Comparison of ENCODE assay signal across 30 cellular contexts in genomic region chr7:117971581-117972244, GRCh38.
"Had no signal": no experiment of that assay in that cellular context is flagged by ENCODE, and none has a peak within 500 bp of the region (broad histone marks: within the 10 kb centered on the region; RNA-seq: fewer than 3 reads in every experiment).

No MANE protein-coding gene starts in this region.

- H3K27ac ChIP-seq: left lung, lower lobe of right lung, pancreas, prostate gland, skin epidermis, stomach, thoracic aorta, tibial artery, upper lobe of right lung had no signal

- H3K36me3 ChIP-seq: left lung, lower lobe of right lung, pancreas, prostate gland, stomach, thoracic aorta, tibial artery, upper lobe of right lung had no signal

- DNase-seq: hypothalamus; immature natural killer cell; kidney; left colon; left lung; lower lobe of right lung; mammary epithelial cell; midbrain; mucosa of descending colon; naive thymus-derived CD4-positive, alpha-beta T cell; nucleus accumbens; pancreas; posterior cingulate gyrus; retina; stimulated activated CD4-positive, alpha-beta T cell treated with anti-CD3 and anti-CD28 coated beads, Interleukin-12 subunit alpha, Interleukin-12 subunit beta, amount 100 ng/mL, for 4 hours; stimulated activated CD4-positive, alpha-beta T cell treated with anti-CD3 and anti-CD28 coated beads, Interleukin-15, amount 100 ng/mL, for 24 hours; stimulated activated CD4-positive, alpha-beta T cell treated with anti-CD3 and anti-CD28 coated beads, Interleukin-2, amount 100 ng/mL, for 24 hours; stimulated activated CD4-positive, alpha-beta T cell treated with anti-CD3 and anti-CD28 coated beads, Interleukin-4, amount 100 ng/mL, for 1 hour; stimulated activated naive B cell treated with anti-CD40 and anti-IgM and Interleukin-4, amounts not matched to agents 10 μg/mL and 1 μg/mL and 100 μg/mL, for 72 hours; stimulated activated naive CD8-positive, alpha-beta T cell treated with anti-CD3 and anti-CD28 coated beads, Interleukin-15, Interleukin-2, amounts not matched to agents 100 U/mL and 50 U/mL, for 24 hours; stomach; trophoblast cell; upper lobe of right lung had no signal

- H3K4me1 ChIP-seq: lower lobe of right lung, pancreas, prostate gland, stomach, upper lobe of right lung had no signal

- H3K27me3 ChIP-seq: left lung, pancreas, stomach, tibial artery, upper lobe of right lung had no signal

- ATAC-seq: left colon; left lung; lower lobe of right lung; mucosa of descending colon; naive thymus-derived CD4-positive, alpha-beta T cell; natural killer cell treated with Interleukin-12 subunit alpha and Interleukin-12 subunit beta and Interleukin-15 and Interleukin-18, amount 100 ng/mL, for 72 hours; stimulated activated naive B cell treated with anti-CD40 and anti-IgM and Interleukin-4, amounts not matched to agents 10 μg/mL and 1 μg/mL and 100 μg/mL, for 72 hours; stimulated activated naive CD8-positive, alpha-beta T cell treated with anti-CD3 and anti-CD28 coated beads, Interleukin-15, Interleukin-2, amounts not matched to agents 100 U/mL and 50 U/mL, for 24 hours; upper lobe of right lung had no signal

- H3K4me3 ChIP-seq: left lung, lower lobe of right lung, mucosa of descending colon, pancreas, prostate gland, skin epidermis, stomach, thoracic aorta, tibial artery, upper lobe of right lung had no signal

- H3K9me3 ChIP-seq: left lung, lower lobe of right lung, mucosa of descending colon, pancreas, prostate gland, stomach, thoracic aorta, tibial artery, upper lobe of right lung had no signal

- FAIRE-seq: islet of Langerhans, pancreas, urothelium cell line had no signal
